In genomic region chr17:64626827-64627226, GRCh38 we compare ENCODE assay signal across 1 cellular context.
TF ChIP-seq lines count a peak whose summit lies in the region.

No MANE protein-coding gene starts in this region.

TF ChIP-seq in HepG2, 621 proteins besides CTCF, POLR2A, EP300 and RAD21 (continued from another document):
- TF ChIP-seq ZC3H13 (CRISPR knock-in tag; IDR thresholded peaks at IDR 0.05), result no peak
- TF ChIP-seq TRIM24 (CRISPR knock-in tag; IDR thresholded peaks at IDR 0.05), result no peak
- TF ChIP-seq ZSCAN31 (CRISPR knock-in tag; IDR thresholded peaks at IDR 0.05; ENCODE audit: low read depth), result no peak
- no peak for TF ChIP-seq ZNF10 (CRISPR knock-in tag; IDR thresholded peaks at IDR 0.05; ENCODE audit: borderline replicate concordance, low read depth)
- no peak for TF ChIP-seq PRDM4 (CRISPR knock-in tag; IDR thresholded peaks at IDR 0.05; ENCODE audit: borderline replicate concordance)
- no peak for TF ChIP-seq POLR2AphosphoS5 (IDR thresholded peaks at IDR 0.05; ENCODE audit: low read depth, low read length)
- no peak for TF ChIP-seq ZNF136 (CRISPR knock-in tag; IDR thresholded peaks at IDR 0.05; ENCODE audit: low read depth)
- TF ChIP-seq XRCC5 (optimal IDR thresholded peaks at IDR 0.05; ENCODE audit: low read length), result no peak
- no peak for TF ChIP-seq SMAD3 (CRISPR knock-in tag; IDR thresholded peaks at IDR 0.05)
- no peak for TF ChIP-seq KLF13 (CRISPR knock-in tag; IDR thresholded peaks at IDR 0.05)
- no peak for TF ChIP-seq RAD51 (IDR thresholded peaks at IDR 0.05; ENCODE audit: borderline replicate concordance)
- no peak for TF ChIP-seq RELA (CRISPR knock-in tag; IDR thresholded peaks at IDR 0.05)
- no peak for TF ChIP-seq ZNF678 (CRISPR knock-in tag; IDR thresholded peaks at IDR 0.05)
